ENCODE assay signal across 1 cellular context in genomic region chr10:23994459-23995046, GRCh38.
A peak's percentile ranks its signal among the peaks of the same experiment; 100 is the strongest.
TF ChIP-seq lines count a peak whose summit lies in the region.

No MANE protein-coding gene starts in this region.

TF ChIP-seq in HepG2, 621 proteins besides CTCF, POLR2A, EP300 and RAD21 (continued from another document):
- TF ChIP-seq ZNF552 (CRISPR knock-in tag; IDR thresholded peaks at IDR 0.05; ENCODE audit: borderline replicate concordance) = no peak
- TF ChIP-seq, protein P1, sequence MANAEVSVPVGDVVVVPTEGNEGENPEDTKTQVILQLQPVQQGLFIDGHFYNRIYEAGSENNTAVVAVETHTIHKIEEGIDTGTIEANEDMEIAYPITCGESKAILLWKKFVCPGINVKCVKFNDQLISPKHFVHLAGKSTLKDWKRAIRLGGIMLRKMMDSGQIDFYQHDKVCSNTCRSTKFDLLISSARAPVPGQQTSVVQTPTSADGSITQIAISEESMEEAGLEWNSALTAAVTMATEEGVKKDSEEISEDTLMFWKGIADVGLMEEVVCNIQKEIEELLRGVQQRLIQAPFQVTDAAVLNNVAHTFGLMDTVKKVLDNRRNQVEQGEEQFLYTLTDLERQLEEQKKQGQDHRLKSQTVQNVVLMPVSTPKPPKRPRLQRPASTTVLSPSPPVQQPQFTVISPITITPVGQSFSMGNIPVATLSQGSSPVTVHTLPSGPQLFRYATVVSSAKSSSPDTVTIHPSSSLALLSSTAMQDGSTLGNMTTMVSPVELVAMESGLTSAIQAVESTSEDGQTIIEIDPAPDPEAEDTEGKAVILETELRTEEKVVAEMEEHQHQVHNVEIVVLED (CRISPR knock-in tag; IDR thresholded peaks at IDR 0.05; ENCODE audit: borderline replicate concordance) = no peak
- TF ChIP-seq, protein P2, sequence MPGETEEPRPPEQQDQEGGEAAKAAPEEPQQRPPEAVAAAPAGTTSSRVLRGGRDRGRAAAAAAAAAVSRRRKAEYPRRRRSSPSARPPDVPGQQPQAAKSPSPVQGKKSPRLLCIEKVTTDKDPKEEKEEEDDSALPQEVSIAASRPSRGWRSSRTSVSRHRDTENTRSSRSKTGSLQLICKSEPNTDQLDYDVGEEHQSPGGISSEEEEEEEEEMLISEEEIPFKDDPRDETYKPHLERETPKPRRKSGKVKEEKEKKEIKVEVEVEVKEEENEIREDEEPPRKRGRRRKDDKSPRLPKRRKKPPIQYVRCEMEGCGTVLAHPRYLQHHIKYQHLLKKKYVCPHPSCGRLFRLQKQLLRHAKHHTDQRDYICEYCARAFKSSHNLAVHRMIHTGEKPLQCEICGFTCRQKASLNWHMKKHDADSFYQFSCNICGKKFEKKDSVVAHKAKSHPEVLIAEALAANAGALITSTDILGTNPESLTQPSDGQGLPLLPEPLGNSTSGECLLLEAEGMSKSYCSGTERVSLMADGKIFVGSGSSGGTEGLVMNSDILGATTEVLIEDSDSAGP (CRISPR knock-in tag; IDR thresholded peaks at IDR 0.05; ENCODE audit: borderline replicate concordance) = no peak
- no peak for TF ChIP-seq TBP (CRISPR knock-in tag; IDR thresholded peaks at IDR 0.05)
- peak; percentile 95 for TF ChIP-seq SMC3 (IDR thresholded peaks at IDR 0.05; ENCODE audit: low read length)
- no peak for TF ChIP-seq ZNF550 (CRISPR knock-in tag; IDR thresholded peaks at IDR 0.05; ENCODE audit: borderline replicate concordance)
- TF ChIP-seq, protein P3, sequence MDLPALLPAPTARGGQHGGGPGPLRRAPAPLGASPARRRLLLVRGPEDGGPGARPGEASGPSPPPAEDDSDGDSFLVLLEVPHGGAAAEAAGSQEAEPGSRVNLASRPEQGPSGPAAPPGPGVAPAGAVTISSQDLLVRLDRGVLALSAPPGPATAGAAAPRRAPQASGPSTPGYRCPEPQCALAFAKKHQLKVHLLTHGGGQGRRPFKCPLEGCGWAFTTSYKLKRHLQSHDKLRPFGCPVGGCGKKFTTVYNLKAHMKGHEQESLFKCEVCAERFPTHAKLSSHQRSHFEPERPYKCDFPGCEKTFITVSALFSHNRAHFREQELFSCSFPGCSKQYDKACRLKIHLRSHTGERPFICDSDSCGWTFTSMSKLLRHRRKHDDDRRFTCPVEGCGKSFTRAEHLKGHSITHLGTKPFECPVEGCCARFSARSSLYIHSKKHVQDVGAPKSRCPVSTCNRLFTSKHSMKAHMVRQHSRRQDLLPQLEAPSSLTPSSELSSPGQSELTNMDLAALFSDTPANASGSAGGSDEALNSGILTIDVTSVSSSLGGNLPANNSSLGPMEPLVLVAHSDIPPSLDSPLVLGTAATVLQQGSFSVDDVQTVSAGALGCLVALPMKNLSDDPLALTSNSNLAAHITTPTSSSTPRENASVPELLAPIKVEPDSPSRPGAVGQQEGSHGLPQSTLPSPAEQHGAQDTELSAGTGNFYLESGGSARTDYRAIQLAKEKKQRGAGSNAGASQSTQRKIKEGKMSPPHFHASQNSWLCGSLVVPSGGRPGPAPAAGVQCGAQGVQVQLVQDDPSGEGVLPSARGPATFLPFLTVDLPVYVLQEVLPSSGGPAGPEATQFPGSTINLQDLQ (CRISPR knock-in tag; IDR thresholded peaks at IDR 0.05) = no peak
